Comparison of ENCODE assay signal across 1 cellular context in the genomic region with DNA sequence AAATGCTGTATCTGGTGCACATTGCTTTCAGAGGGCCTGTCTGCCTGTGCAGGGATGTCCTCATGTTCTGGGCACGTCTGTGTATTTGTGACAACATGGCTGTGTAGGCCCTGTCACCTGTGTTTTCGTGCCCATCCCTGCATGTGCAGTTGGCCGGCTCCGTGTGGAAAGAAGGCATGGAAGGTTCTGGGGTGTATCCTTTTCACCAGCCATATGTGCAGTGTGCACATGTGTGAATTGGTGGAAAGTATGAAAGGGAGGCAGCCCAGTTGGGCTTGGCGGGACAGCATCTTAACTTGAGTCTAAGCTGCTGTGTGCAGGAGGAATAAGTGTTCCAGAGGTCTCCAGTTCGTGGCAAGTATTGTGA.
TF ChIP-seq lines count a peak whose summit lies in the region.

No MANE protein-coding gene starts in this region.

TF ChIP-seq in GM23338, 12 proteins besides CTCF, POLR2A, EP300 and RAD21 (continued from another document):
- TF ChIP-seq, protein P1, sequence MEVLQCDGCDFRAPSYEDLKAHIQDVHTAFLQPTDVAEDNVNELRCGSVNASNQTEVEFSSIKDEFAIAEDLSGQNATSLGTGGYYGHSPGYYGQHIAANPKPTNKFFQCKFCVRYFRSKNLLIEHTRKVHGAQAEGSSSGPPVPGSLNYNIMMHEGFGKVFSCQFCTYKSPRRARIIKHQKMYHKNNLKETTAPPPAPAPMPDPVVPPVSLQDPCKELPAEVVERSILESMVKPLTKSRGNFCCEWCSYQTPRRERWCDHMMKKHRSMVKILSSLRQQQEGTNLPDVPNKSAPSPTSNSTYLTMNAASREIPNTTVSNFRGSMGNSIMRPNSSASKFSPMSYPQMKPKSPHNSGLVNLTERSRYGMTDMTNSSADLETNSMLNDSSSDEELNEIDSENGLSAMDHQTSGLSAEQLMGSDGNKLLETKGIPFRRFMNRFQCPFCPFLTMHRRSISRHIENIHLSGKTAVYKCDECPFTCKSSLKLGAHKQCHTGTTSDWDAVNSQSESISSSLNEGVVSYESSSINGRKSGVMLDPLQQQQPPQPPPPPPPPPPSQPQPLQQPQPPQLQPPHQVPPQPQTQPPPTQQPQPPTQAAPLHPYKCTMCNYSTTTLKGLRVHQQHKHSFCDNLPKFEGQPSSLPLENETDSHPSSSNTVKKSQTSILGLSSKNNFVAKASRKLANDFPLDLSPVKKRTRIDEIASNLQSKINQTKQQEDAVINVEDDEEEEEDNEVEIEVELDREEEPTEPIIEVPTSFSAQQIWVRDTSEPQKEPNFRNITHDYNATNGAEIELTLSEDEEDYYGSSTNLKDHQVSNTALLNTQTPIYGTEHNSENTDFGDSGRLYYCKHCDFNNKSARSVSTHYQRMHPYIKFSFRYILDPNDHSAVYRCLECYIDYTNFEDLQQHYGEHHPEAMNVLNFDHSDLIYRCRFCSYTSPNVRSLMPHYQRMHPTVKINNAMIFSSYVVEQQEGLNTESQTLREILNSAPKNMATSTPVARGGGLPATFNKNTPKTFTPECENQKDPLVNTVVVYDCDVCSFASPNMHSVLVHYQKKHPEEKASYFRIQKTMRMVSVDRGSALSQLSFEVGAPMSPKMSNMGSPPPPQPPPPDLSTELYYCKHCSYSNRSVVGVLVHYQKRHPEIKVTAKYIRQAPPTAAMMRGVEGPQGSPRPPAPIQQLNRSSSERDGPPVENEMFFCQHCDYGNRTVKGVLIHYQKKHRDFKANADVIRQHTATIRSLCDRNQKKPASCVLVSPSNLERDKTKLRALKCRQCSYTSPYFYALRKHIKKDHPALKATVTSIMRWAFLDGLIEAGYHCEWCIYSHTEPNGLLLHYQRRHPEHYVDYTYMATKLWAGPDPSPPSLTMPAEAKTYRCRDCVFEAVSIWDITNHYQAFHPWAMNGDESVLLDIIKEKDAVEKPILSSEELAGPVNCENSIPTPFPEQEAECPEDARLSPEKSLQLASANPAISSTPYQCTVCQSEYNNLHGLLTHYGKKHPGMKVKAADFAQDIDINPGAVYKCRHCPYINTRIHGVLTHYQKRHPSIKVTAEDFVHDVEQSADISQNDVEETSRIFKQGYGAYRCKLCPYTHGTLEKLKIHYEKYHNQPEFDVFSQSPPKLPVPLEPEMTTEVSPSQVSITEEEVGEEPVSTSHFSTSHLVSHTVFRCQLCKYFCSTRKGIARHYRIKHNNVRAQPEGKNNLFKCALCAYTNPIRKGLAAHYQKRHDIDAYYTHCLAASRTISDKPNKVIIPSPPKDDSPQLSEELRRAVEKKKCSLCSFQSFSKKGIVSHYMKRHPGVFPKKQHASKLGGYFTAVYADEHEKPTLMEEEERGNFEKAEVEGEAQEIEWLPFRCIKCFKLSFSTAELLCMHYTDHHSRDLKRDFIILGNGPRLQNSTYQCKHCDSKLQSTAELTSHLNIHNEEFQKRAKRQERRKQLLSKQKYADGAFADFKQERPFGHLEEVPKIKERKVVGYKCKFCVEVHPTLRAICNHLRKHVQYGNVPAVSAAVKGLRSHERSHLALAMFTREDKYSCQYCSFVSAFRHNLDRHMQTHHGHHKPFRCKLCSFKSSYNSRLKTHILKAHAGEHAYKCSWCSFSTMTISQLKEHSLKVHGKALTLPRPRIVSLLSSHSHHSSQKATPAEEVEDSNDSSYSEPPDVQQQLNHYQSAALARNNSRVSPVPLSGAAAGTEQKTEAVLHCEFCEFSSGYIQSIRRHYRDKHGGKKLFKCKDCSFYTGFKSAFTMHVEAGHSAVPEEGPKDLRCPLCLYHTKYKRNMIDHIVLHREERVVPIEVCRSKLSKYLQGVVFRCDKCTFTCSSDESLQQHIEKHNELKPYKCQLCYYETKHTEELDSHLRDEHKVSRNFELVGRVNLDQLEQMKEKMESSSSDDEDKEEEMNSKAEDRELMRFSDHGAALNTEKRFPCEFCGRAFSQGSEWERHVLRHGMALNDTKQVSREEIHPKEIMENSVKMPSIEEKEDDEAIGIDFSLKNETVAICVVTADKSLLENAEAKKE (CRISPR knock-in tag; IDR thresholded peaks at IDR 0.05): no peak
- no peak for TF ChIP-seq POLR2AphosphoS5 (IDR thresholded peaks at IDR 0.05; ENCODE audit: low read depth)
- TF ChIP-seq JUNB (IDR thresholded peaks at IDR 0.05; ENCODE audit: unreplicated experiment): no peak
- no peak for TF ChIP-seq STAT1 (IDR thresholded peaks at IDR 0.05; ENCODE audit: unreplicated experiment)
- no peak for TF ChIP-seq REST (IDR thresholded peaks at IDR 0.05; ENCODE audit: unreplicated experiment)
- TF ChIP-seq CREB1 (CRISPR knock-in tag; IDR thresholded peaks at IDR 0.05; ENCODE audit: low read depth): no peak
